ENCODE assay signal across 10 cellular contexts in the genomic region with DNA sequence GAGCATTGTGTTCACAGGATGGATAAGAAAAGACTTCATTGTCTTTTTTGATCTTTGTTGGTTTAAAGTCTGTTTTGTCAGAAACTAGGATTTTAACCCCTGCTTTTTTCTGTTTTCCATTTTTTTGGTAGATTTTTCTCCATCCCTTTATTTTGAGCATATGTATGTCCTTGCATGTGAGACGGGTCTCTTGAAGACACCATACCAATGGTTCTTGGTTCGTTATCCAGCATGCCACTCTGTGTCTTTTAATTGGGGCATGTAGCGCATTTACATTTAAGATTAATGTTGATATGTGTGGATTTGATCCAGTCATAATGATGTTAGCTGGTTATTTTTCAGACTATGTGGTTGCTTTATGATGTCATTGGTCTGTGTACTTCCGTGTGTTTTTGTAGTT.
"Had no signal": no experiment of that assay in that cellular context is flagged by ENCODE, and none has a peak within 500 bp of the region (broad histone marks: within the 10 kb centered on the region; RNA-seq: fewer than 3 reads in every experiment).

No MANE protein-coding gene starts in this region.

- ATAC-seq: K562 had no signal

- H3K4me3 ChIP-seq: GM23248, K562 had no signal

- H3K27ac ChIP-seq: GM23248, HL-60 had no signal

- H3K9ac ChIP-seq: GM23248 had no signal

- FAIRE-seq: H54, K562 had no signal

- H2AFZ ChIP-seq: GM23248 had no signal

- DNase-seq: GM23248, GOT3, H9, HCEC 1CT, HFFc6, IMR-90, KG1 had no signal
